In genomic region chr19:55538132-55538531, GRCh38 we compare ENCODE assay signal across 2 cellular contexts.
TF ChIP-seq lines count a peak whose summit lies in the region.

No MANE protein-coding gene starts in this region.

TF ChIP-seq in A549, 52 proteins besides CTCF, POLR2A, EP300 and RAD21:
- TF ChIP-seq ZNF302 (CRISPR knock-in tag; IDR thresholded peaks at IDR 0.05) (no peak), HOXB13 (CRISPR knock-in tag; IDR thresholded peaks at IDR 0.05; ENCODE audit: low read depth) (no peak), RCOR1 (IDR thresholded peaks at IDR 0.05; ENCODE audit: low read depth, low read length) (no peak), ATOH8 (CRISPR knock-in tag; IDR thresholded peaks at IDR 0.05; ENCODE audit: low read depth) (no peak), ZC3H11A (IDR thresholded peaks at IDR 0.05) (no peak), ZFP36 (IDR thresholded peaks at IDR 0.05; ENCODE audit: borderline replicate concordance, partially characterized antibody) (no peak), FOSB (CRISPR knock-in tag; IDR thresholded peaks at IDR 0.05) (no peak), MAFK (IDR thresholded peaks at IDR 0.05; ENCODE audit: partially characterized antibody) (no peak), FOXS1 (CRISPR knock-in tag; IDR thresholded peaks at IDR 0.05) (no peak), CEBPB (IDR thresholded peaks at IDR 0.05) (no peak), CHD4 (IDR thresholded peaks at IDR 0.05; ENCODE audit: borderline replicate concordance) (no peak), ELK1 (IDR thresholded peaks at IDR 0.05; ENCODE audit: low read depth, low read length) (no peak), PBX3 (IDR thresholded peaks at IDR 0.05) (no peak), TP53 (CRISPR knock-in tag; IDR thresholded peaks at IDR 0.05) (no peak), HDAC2 (IDR thresholded peaks at IDR 0.05) (no peak), NR3C1 (IDR thresholded peaks at IDR 0.05) (no peak)

TF ChIP-seq in HEK293, 187 proteins besides CTCF, POLR2A, EP300 and RAD21:
- peak; percentile 51 for TF ChIP-seq ZNF335 (tag by site-specific recombination; conservative IDR thresholded peaks at IDR 0.05)
- TF ChIP-seq ZNF394 (tag by site-specific recombination; IDR thresholded peaks at IDR 0.05; ENCODE audit: borderline replicate concordance), result no peak
